In the genomic region with DNA sequence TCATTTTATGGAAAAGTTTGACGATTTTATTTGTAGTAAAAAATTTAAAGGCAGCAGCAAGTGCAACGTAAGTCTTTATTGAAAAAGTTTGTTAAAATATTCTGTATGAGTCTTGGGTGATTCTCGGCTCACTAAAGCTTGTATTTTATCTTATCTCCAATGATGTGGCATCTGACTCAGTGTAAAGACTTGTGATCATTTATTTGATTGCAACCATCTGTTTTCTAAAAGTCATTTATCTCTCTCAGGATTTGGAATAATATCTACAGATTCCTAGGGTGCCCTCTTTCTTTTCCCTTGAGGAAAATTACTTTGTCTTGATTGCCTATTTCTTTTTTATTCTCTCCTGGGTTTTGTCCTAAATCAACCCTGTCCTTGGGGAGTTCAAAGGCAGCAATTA, we compare ENCODE assay signal across 24 cellular contexts.
"Had no signal": no experiment of that assay in that cellular context is flagged by ENCODE, and none has a peak within 500 bp of the region (broad histone marks: within the 10 kb centered on the region; RNA-seq: fewer than 3 reads in every experiment).

No MANE protein-coding gene starts in this region.

- H3K27ac Mint-ChIP-seq: activated CD4-positive, alpha-beta T cell treated with anti-CD3 and anti-CD28 coated beads, Interleukin-2, amount 10 ng/mL, durations not matched to agents 7 days and 5 days; activated CD8-positive, alpha-beta memory T cell treated with anti-CD3 and anti-CD28 coated beads, Interleukin-2, amount 10 ng/mL, durations not matched to agents 7 days and 5 days; activated CD8-positive, alpha-beta T cell treated with anti-CD3 and anti-CD28 coated beads for 36 hours; activated naive CD4-positive, alpha-beta T cell treated with anti-CD3 and anti-CD28 coated beads, Interleukin-2, amount 10 ng/mL, durations not matched to agents 7 days and 5 days; immature natural killer cell; naive thymus-derived CD4-positive, alpha-beta T cell; progenitor cell of endocrine pancreas; type B pancreatic cell had no signal

- H3K79me2 ChIP-seq: hepatocyte had no signal

- H3K4me2 ChIP-seq: hepatocyte had no signal

- ATAC-seq: activated CD8-positive, alpha-beta memory T cell treated with anti-CD3 and anti-CD28 coated beads, Interleukin-2, amount 10 ng/mL, durations not matched to agents 7 days and 5 days; activated CD8-positive, alpha-beta T cell treated with anti-CD3 and anti-CD28 coated beads for 36 hours; naive thymus-derived CD4-positive, alpha-beta T cell had no signal

- DNase-seq: activated CD4-positive, alpha-beta T cell treated with anti-CD3 and anti-CD28 coated beads, Interleukin-2, amount 10 ng/mL, durations not matched to agents 7 days and 5 days; activated CD4-positive, CD25-positive, alpha-beta regulatory T cell treated with anti-CD3 and anti-CD28 coated beads, Interleukin-2, amount 50 U/mL, for 72 hours; activated CD8-positive, alpha-beta memory T cell treated with anti-CD3 and anti-CD28 coated beads, Interleukin-2, amount 10 ng/mL, durations not matched to agents 7 days and 5 days; activated CD8-positive, alpha-beta T cell treated with anti-CD3 and anti-CD28 coated beads for 36 hours; activated effector memory CD4-positive, alpha-beta T cell treated with anti-CD3 and anti-CD28 coated beads, Interleukin-2, amount 50 U/mL, for 16 hours; activated naive CD4-positive, alpha-beta T cell treated with anti-CD3 and anti-CD28 coated beads, Interleukin-2, amount 10 ng/mL, durations not matched to agents 7 days and 5 days; activated T-cell treated with anti-CD3 and anti-CD28 coated beads for 4 hours; aorta; central memory CD4-positive, alpha-beta T cell; effector memory CD4-positive, alpha-beta T cell; glutamatergic neuron; immature natural killer cell; left ventricle myocardium inferior; naive thymus-derived CD4-positive, alpha-beta T cell; spleen; stimulated activated CD4-positive, alpha-beta T cell treated with anti-CD3 and anti-CD28 coated beads, Interleukin-4, amount 100 ng/mL, for 1 hour; stimulated activated naive CD4-positive, alpha-beta T cell treated with Interleukin-2 at 50 U/mL for 16 hours; WERI-Rb-1 had no signal

- H3K36me3 ChIP-seq: left ventricle myocardium inferior, spleen, thoracic aorta, vagina, WERI-Rb-1 had no signal

- H3K4me1 Mint-ChIP-seq: activated CD4-positive, alpha-beta T cell treated with anti-CD3 and anti-CD28 coated beads, Interleukin-2, amount 10 ng/mL, durations not matched to agents 7 days and 5 days; activated CD8-positive, alpha-beta memory T cell treated with anti-CD3 and anti-CD28 coated beads, Interleukin-2, amount 10 ng/mL, durations not matched to agents 7 days and 5 days; activated naive CD4-positive, alpha-beta T cell treated with anti-CD3 and anti-CD28 coated beads, Interleukin-2, amount 10 ng/mL, durations not matched to agents 7 days and 5 days; immature natural killer cell; naive thymus-derived CD4-positive, alpha-beta T cell had no signal

- H2AFZ ChIP-seq: hepatocyte had no signal

- H3K4me1 ChIP-seq: left ventricle myocardium inferior, spleen, vagina had no signal

- H3K27ac ChIP-seq: hepatocyte, left ventricle myocardium inferior, spleen, thoracic aorta, vagina, WERI-Rb-1 had no signal

- H3K27me3 Mint-ChIP-seq: activated CD4-positive, alpha-beta T cell treated with anti-CD3 and anti-CD28 coated beads, Interleukin-2, amount 10 ng/mL, durations not matched to agents 7 days and 5 days; activated CD8-positive, alpha-beta memory T cell treated with anti-CD3 and anti-CD28 coated beads, Interleukin-2, amount 10 ng/mL, durations not matched to agents 7 days and 5 days; activated CD8-positive, alpha-beta T cell treated with anti-CD3 and anti-CD28 coated beads for 36 hours; activated naive CD4-positive, alpha-beta T cell treated with anti-CD3 and anti-CD28 coated beads, Interleukin-2, amount 10 ng/mL, durations not matched to agents 7 days and 5 days; progenitor cell of endocrine pancreas; type B pancreatic cell had no signal

- H3K4me3 ChIP-seq: hepatocyte, left ventricle myocardium inferior, spleen, thoracic aorta, vagina had no signal

- H3K9me3 Mint-ChIP-seq: type B pancreatic cell had no signal

- H3K27me3 ChIP-seq: hepatocyte, spleen, vagina had no signal

- H3K36me3 Mint-ChIP-seq: activated CD8-positive, alpha-beta memory T cell treated with anti-CD3 and anti-CD28 coated beads, Interleukin-2, amount 10 ng/mL, durations not matched to agents 7 days and 5 days; activated naive CD4-positive, alpha-beta T cell treated with anti-CD3 and anti-CD28 coated beads, Interleukin-2, amount 10 ng/mL, durations not matched to agents 7 days and 5 days; immature natural killer cell; naive thymus-derived CD4-positive, alpha-beta T cell; type B pancreatic cell had no signal

- H3K4me3 Mint-ChIP-seq: activated CD4-positive, alpha-beta T cell treated with anti-CD3 and anti-CD28 coated beads, Interleukin-2, amount 10 ng/mL, durations not matched to agents 7 days and 5 days; activated CD8-positive, alpha-beta memory T cell treated with anti-CD3 and anti-CD28 coated beads, Interleukin-2, amount 10 ng/mL, durations not matched to agents 7 days and 5 days; activated CD8-positive, alpha-beta T cell treated with anti-CD3 and anti-CD28 coated beads for 36 hours; activated naive CD4-positive, alpha-beta T cell treated with anti-CD3 and anti-CD28 coated beads, Interleukin-2, amount 10 ng/mL, durations not matched to agents 7 days and 5 days; immature natural killer cell; naive thymus-derived CD4-positive, alpha-beta T cell; neural crest cell; type B pancreatic cell had no signal

- H3K9me3 ChIP-seq: thoracic aorta, vagina had no signal
